Comparison of ENCODE assay signal across 23 cellular contexts in the genomic region with DNA sequence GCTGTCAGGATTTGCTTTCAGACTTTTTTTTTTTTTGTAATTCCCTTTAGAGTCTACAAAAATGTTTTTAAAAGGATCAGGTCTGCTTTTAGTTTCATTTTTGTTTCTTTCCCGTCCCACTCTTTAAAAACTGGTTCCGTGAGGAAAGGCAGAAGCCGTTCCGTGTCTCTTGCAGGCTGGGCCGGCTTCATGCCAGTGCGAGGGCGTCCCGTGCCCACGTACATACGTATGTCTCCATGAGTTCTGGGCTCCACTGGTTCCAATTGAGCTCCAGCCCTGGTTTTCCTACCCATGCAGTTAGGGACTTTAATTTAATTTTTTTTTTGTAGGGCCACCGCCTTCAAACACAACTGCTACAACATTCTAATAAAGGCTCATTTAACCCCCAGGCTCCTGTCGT. TPM values are rescaled to one million over a fixed set of nuclear protein-coding genes. Genes with fewer than 3 reads are reported as not detected.
A peak's percentile ranks its signal among the peaks of the same experiment; 100 is the strongest.
DNase-seq lines count a peak whose midpoint lies in the region; ATAC-seq and TF ChIP-seq lines count a peak whose summit lies in the region.
"Had no signal": no experiment of that assay in that cellular context is flagged by ENCODE, and none has a peak within 500 bp of the region (broad histone marks: within the 10 kb centered on the region; RNA-seq: fewer than 3 reads in every experiment).

No MANE protein-coding gene starts in this region.

- no peak for DNase-seq in Calu3
- DNase-seq in T-cell = no peak
- no peak for DNase-seq in neural crest cell (ENCODE audit: low read depth, low spot score)
- DNase-seq in AG08395 (ENCODE audit: low spot score) = no peak
- no peak for DNase-seq in activated T-helper 2 cell treated with anti-CD3 and anti-CD28 coated beads, Interferon-gamma antibody, Interleukin-2, Interleukin-4, amounts not matched to agents 10 μg/mL and 5 μg/mL and 100 μg/mL, durations not matched to agents 14 hours and 24 hours and 36 hours (ENCODE audit: low spot score)
- DNase-seq: activated CD4-positive, alpha-beta memory T cell treated with anti-CD3 and anti-CD28 coated beads for 36 hours; activated CD4-positive, CD25-positive, alpha-beta regulatory T cell; activated CD8-positive, alpha-beta memory T cell treated with anti-CD3 and anti-CD28 coated beads, Interleukin-2, amount 50 U/mL, for 48 hours; activated naive CD8-positive, alpha-beta T cell treated with anti-CD3 and anti-CD28 coated beads for 36 hours; C1 segment of cervical spinal cord; COR-L47; DND-41; H9; NCI-H1105; NCI-H187 treated with DMSO at 0.1 percent for 48 hours; NCI-H526; Peyer's patch; sigmoid colon; SJCRH30; stimulated activated CD4-positive, alpha-beta T cell treated with anti-CD3 and anti-CD28 coated beads, Interleukin-4, amount 100 ng/mL, for 24 hours had no signal

- no peaks in the 10 kb centered on the region for H3K9me3 Mint-ChIP-seq in Calu3 (ENCODE audit: low read depth, unreplicated experiment)
- no peaks in the 10 kb centered on the region for H3K9me3 Mint-ChIP-seq in T-cell
- H3K9me3 Mint-ChIP-seq in neural crest cell = no peaks in the 10 kb centered on the region
- no peaks in the 10 kb centered on the region for H3K9me3 Mint-ChIP-seq in activated T-helper 2 cell treated with anti-CD3 and anti-CD28 coated beads, Interferon-gamma antibody, Interleukin-2, Interleukin-4, amounts not matched to agents 10 μg/mL and 5 μg/mL and 100 μg/mL, durations not matched to agents 14 hours and 24 hours and 36 hours
- H3K9me3 Mint-ChIP-seq: activated CD4-positive, alpha-beta memory T cell treated with anti-CD3 and anti-CD28 coated beads for 36 hours; activated naive CD8-positive, alpha-beta T cell treated with anti-CD3 and anti-CD28 coated beads for 36 hours; H9; stimulated activated memory B cell treated with anti-CD40 and anti-IgM and Interleukin-4, amounts not matched to agents 10 μg/mL and 1 μg/mL and 100 μg/mL, for 72 hours had no signal

- peaks cover 30% of the 10 kb centered on the region for H3K36me3 Mint-ChIP-seq in Calu3 (ENCODE audit: insufficient read depth, unreplicated experiment)
- peaks cover 39% of the 10 kb centered on the region for H3K36me3 Mint-ChIP-seq in T-cell
- H3K36me3 Mint-ChIP-seq in neural crest cell (ENCODE audit: low read depth) = peaks cover 10% of the 10 kb centered on the region
- peaks cover 57% of the 10 kb centered on the region for H3K36me3 Mint-ChIP-seq in activated T-helper 2 cell treated with anti-CD3 and anti-CD28 coated beads, Interferon-gamma antibody, Interleukin-2, Interleukin-4, amounts not matched to agents 10 μg/mL and 5 μg/mL and 100 μg/mL, durations not matched to agents 14 hours and 24 hours and 36 hours (ENCODE audit: low read depth)

- BruUV-seq in Calu3 (replicated peaks; lab: Mats Ljungman, UMichigan) = TSS peak; percentile 25

- POLR2A ChIA-PET in T-cell (lab: Charles Lee) = no interaction called here

- intact Hi-C loops in Calu3 (cut with micrococcal nuclease; ENCODE audit: unreplicated experiment) = no loop called here
- intact Hi-C loops in activated T-helper 2 cell treated with anti-CD3 and anti-CD28 coated beads, Interferon-gamma antibody, Interleukin-2, Interleukin-4, amounts not matched to agents 10 μg/mL and 5 μg/mL and 100 μg/mL, durations not matched to agents 14 hours and 24 hours and 36 hours (cut with micrococcal nuclease) = no loop called here

- H3K4me1 Mint-ChIP-seq in Calu3 (ENCODE audit: low read depth, unreplicated experiment) (no peaks in the 10 kb centered on the region), T-cell (no peaks in the 10 kb centered on the region), neural crest cell (no peaks in the 10 kb centered on the region)
- H3K4me1 Mint-ChIP-seq in activated T-helper 2 cell treated with anti-CD3 and anti-CD28 coated beads, Interferon-gamma antibody, Interleukin-2, Interleukin-4, amounts not matched to agents 10 μg/mL and 5 μg/mL and 100 μg/mL, durations not matched to agents 14 hours and 24 hours and 36 hours (ENCODE audit: low read depth) = no peaks in the 10 kb centered on the region
- H3K4me1 Mint-ChIP-seq: activated naive CD8-positive, alpha-beta T cell treated with anti-CD3 and anti-CD28 coated beads for 36 hours; stimulated activated memory B cell treated with anti-CD40 and anti-IgM and Interleukin-4, amounts not matched to agents 10 μg/mL and 1 μg/mL and 100 μg/mL, for 72 hours had no signal

- H3K27ac Mint-ChIP-seq in Calu3 (ENCODE audit: unreplicated experiment) = no peak overlapping the region
- peak overlapping the region; percentile 28 to 31 for H3K27ac Mint-ChIP-seq in T-cell
- H3K27ac Mint-ChIP-seq in neural crest cell (ENCODE audit: unreplicated experiment) = no peak overlapping the region
- H3K27ac Mint-ChIP-seq in activated T-helper 2 cell treated with anti-CD3 and anti-CD28 coated beads, Interferon-gamma antibody, Interleukin-2, Interleukin-4, amounts not matched to agents 10 μg/mL and 5 μg/mL and 100 μg/mL, durations not matched to agents 14 hours and 24 hours and 36 hours = no peak overlapping the region
- H3K27ac Mint-ChIP-seq: activated naive CD8-positive, alpha-beta T cell treated with anti-CD3 and anti-CD28 coated beads for 36 hours; stimulated activated memory B cell treated with anti-CD40 and anti-IgM and Interleukin-4, amounts not matched to agents 10 μg/mL and 1 μg/mL and 100 μg/mL, for 72 hours had no signal

- no peak overlapping the region for H3K4me3 Mint-ChIP-seq in Calu3 (ENCODE audit: low read depth, unreplicated experiment)
- no peak overlapping the region for H3K4me3 Mint-ChIP-seq in T-cell
- H3K4me3 Mint-ChIP-seq in neural crest cell = peak overlapping the region; percentile 38
- H3K4me3 Mint-ChIP-seq in activated T-helper 2 cell treated with anti-CD3 and anti-CD28 coated beads, Interferon-gamma antibody, Interleukin-2, Interleukin-4, amounts not matched to agents 10 μg/mL and 5 μg/mL and 100 μg/mL, durations not matched to agents 14 hours and 24 hours and 36 hours (ENCODE audit: low read depth) = no peak overlapping the region
- H3K4me3 Mint-ChIP-seq: activated CD4-positive, alpha-beta memory T cell treated with anti-CD3 and anti-CD28 coated beads for 36 hours; activated naive CD8-positive, alpha-beta T cell treated with anti-CD3 and anti-CD28 coated beads for 36 hours; H9; stimulated activated memory B cell treated with anti-CD40 and anti-IgM and Interleukin-4, amounts not matched to agents 10 μg/mL and 1 μg/mL and 100 μg/mL, for 72 hours had no signal

- CTCF ChIA-PET in Calu3 (lab: Charles Lee) (interaction anchor here (0.6 kb wide), 1 partner anchor 15 kb away, joined by 4 read pairs; no protein-coding TSS in a partner anchor), T-cell (lab: Charles Lee) (no interaction called here)

- H3K27me3 Mint-ChIP-seq in Calu3 (ENCODE audit: unreplicated experiment) (no peaks in the 10 kb centered on the region), T-cell (no peaks in the 10 kb centered on the region), neural crest cell (ENCODE audit: low read depth) (no peaks in the 10 kb centered on the region)
- H3K27me3 Mint-ChIP-seq in activated T-helper 2 cell treated with anti-CD3 and anti-CD28 coated beads, Interferon-gamma antibody, Interleukin-2, Interleukin-4, amounts not matched to agents 10 μg/mL and 5 μg/mL and 100 μg/mL, durations not matched to agents 14 hours and 24 hours and 36 hours (ENCODE audit: low read depth) = no peaks in the 10 kb centered on the region
- H3K27me3 Mint-ChIP-seq: activated CD4-positive, alpha-beta memory T cell treated with anti-CD3 and anti-CD28 coated beads for 36 hours; activated naive CD8-positive, alpha-beta T cell treated with anti-CD3 and anti-CD28 coated beads for 36 hours; stimulated activated memory B cell treated with anti-CD40 and anti-IgM and Interleukin-4, amounts not matched to agents 10 μg/mL and 1 μg/mL and 100 μg/mL, for 72 hours had no signal

- no peak for TF ChIP-seq CTCF in Calu3 (IDR thresholded peaks at IDR 0.05; ENCODE audit: unreplicated experiment)
- TF ChIP-seq CTCF in neural crest cell (conservative IDR thresholded peaks at IDR 0.05) = no peak

- ATAC-seq in T-cell (replicated peaks in 1 of 4) (no peak), GM21619 (IDR thresholded peaks at IDR 0.05; ENCODE audit: unreplicated experiment) (no peak)
- ATAC-seq: stimulated activated memory B cell treated with anti-CD40 and anti-IgM and Interleukin-4, amounts not matched to agents 10 μg/mL and 1 μg/mL and 100 μg/mL, for 72 hours had no signal

RNA-seq across cellular contexts. Expression of a gene that starts 8.8 kb away (rescaled TPM):
- total RNA-seq in Calu3 (2022) (2.8 and 3.1 TPM in 2 replicates), T-cell (10 to 100 TPM in 3 of 5 donors, 1 to 10 TPM in 2; 3.9 to 13.0 (median 11.0) TPM), neural crest cell (2.7 and 2.9 TPM in 2 replicates)
- 2.6 and 2.9 TPM in 2 replicates for total RNA-seq in activated T-helper 2 cell treated with anti-CD3 and anti-CD28 coated beads, Interferon-gamma antibody, Interleukin-2, Interleukin-4, amounts not matched to agents 10 μg/mL and 5 μg/mL and 100 μg/mL, durations not matched to agents 14 hours and 24 hours and 36 hours
- total RNA-seq: ascending aorta had no signal

RNA-seq across cellular contexts. Expression of a gene that starts 9.4 kb away (rescaled TPM):
- 191 and 193 TPM in 2 replicates for total RNA-seq in Calu3 (2022)
- 100 to 1,000 TPM; 188 to 235 (median 233) TPM for total RNA-seq in T-cell
- 371 and 389 TPM in 2 replicates for total RNA-seq in neural crest cell
- total RNA-seq in activated T-helper 2 cell treated with anti-CD3 and anti-CD28 coated beads, Interferon-gamma antibody, Interleukin-2, Interleukin-4, amounts not matched to agents 10 μg/mL and 5 μg/mL and 100 μg/mL, durations not matched to agents 14 hours and 24 hours and 36 hours = 381 and 393 TPM in 2 replicates

RNA-seq across cellular contexts. Expression of a gene that starts 22.1 kb away (rescaled TPM):
- total RNA-seq in Calu3 (2022) (10.4 and 12.9 TPM in 2 replicates), T-cell (10 to 100 TPM in 3 of 5 donors, 1 to 10 TPM in 2; 5.4 to 14.2 (median 12.5) TPM), neural crest cell (15.0 and 18.1 TPM in 2 replicates)
- 9.0 and 9.7 TPM in 2 replicates for total RNA-seq in activated T-helper 2 cell treated with anti-CD3 and anti-CD28 coated beads, Interferon-gamma antibody, Interleukin-2, Interleukin-4, amounts not matched to agents 10 μg/mL and 5 μg/mL and 100 μg/mL, durations not matched to agents 14 hours and 24 hours and 36 hours

RNA-seq across cellular contexts. Expression of a gene that starts 31.5 kb away (rescaled TPM):
- total RNA-seq in Calu3 (2022) (1.3 and 1.7 TPM in 2 replicates), T-cell (1 to 10 TPM in 1 of 5 donors, under 1 TPM in 4; 0.23 to 1.3 (median 0.41) TPM), neural crest cell (2.7 and 2.9 TPM in 2 replicates)
- 0.14 and 0.21 TPM in 2 replicates for total RNA-seq in activated T-helper 2 cell treated with anti-CD3 and anti-CD28 coated beads, Interferon-gamma antibody, Interleukin-2, Interleukin-4, amounts not matched to agents 10 μg/mL and 5 μg/mL and 100 μg/mL, durations not matched to agents 14 hours and 24 hours and 36 hours
- total RNA-seq: ascending aorta, Peyer's patch had no signal

Comparison
In these comparisons a context has a peak if more than half of its experiments do, and no peak if none do; other contexts are left out.
1. H3K27ac Mint-ChIP-seq: peak in T-cell (2 of 2); none in Calu3 (single experiment), neural crest cell (single experiment) and activated T-helper 2 cell treated with anti-CD3 and anti-CD28 coated beads, Interferon-gamma antibody, Interleukin-2, Interleukin-4, amounts not matched to agents 10 μg/mL and 5 μg/mL and 100 μg/mL, durations not matched to agents 14 hours and 24 hours and 36 hours (single experiment).